9 cellular contexts compared by ENCODE assay signal in the genomic region with DNA sequence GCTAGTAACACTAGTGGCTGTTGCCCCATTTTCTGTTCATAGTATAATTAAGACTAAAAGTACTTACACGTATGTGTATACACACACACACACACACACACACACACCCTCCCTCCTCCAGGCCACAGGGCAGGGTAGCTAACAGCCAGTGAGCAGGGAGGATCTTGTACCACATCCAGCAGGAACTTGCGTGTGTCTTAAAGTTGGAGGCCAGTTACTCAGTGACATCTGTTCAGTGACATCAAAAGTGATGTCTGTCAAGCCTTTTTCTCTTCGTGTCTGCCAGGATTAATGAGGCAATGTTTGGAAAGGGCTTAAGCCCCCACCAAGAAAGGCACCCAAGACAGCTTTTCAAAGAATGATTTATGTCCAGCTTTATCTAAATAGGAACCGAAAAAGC.
A peak's percentile ranks its signal among the peaks of the same experiment; 100 is the strongest.
DNase-seq lines count a peak whose midpoint lies in the region; ATAC-seq and TF ChIP-seq lines count a peak whose summit lies in the region.
"Had no signal": no experiment of that assay in that cellular context is flagged by ENCODE, and none has a peak within 500 bp of the region (broad histone marks: within the 10 kb centered on the region; RNA-seq: fewer than 3 reads in every experiment).

No MANE protein-coding gene starts in this region.

- ATAC-seq in HG03097 (IDR thresholded peaks at IDR 0.05; ENCODE audit: low FRiP score, unreplicated experiment) = no peak

- H3K27ac ChIP-seq in WERI-Rb-1 (peak overlapping the region; percentile 62), subcutaneous abdominal adipose tissue (ENCODE audit: low read depth, low read length) (peak overlapping the region; percentile 87)

- H3K27me3 ChIP-seq in WERI-Rb-1 (ENCODE audit: insufficient read depth, low read depth, severe bottlenecking) = peaks cover 79% of the 10 kb centered on the region
- no peaks in the 10 kb centered on the region for H3K27me3 ChIP-seq in subcutaneous abdominal adipose tissue (ENCODE audit: control insufficient read depth in 5 of 5, insufficient read depth in 4 of 5, low read length in 5 of 5)
- H3K27me3 ChIP-seq: BE2C had no signal

- DNase-seq in NCI-H1092 treated with DMSO at 0.1 percent for 48 hours (lab: John Stamatoyannopoulos, UW) = peak; percentile 12
- DNase-seq in NCI-H1092 (lab: John Stamatoyannopoulos, UW) = no peak
- peak; percentile 78 for DNase-seq in WERI-Rb-1
- peak; percentile 84 for DNase-seq in hepatic stellate cell (ENCODE audit: low spot score)
- DNase-seq in HK-2 (ENCODE audit: unreplicated experiment) = no peak
- no peak for DNase-seq in ecto neural progenitor cell (ENCODE audit: low spot score)
- DNase-seq: BE2C had no signal

- H3K9me3 ChIP-seq in WERI-Rb-1 (ENCODE audit: severe bottlenecking) (peaks cover 6% of the 10 kb centered on the region), subcutaneous abdominal adipose tissue (ENCODE audit: control insufficient read depth in 5 of 5, low read length in 5 of 5) (no peaks in the 10 kb centered on the region)
- H3K9me3 ChIP-seq: BE2C had no signal

- no peak for TF ChIP-seq CTCF in WERI-Rb-1 (IDR thresholded peaks at IDR 0.05; ENCODE audit: low read depth, low read length)

- H3K4me1 ChIP-seq in subcutaneous abdominal adipose tissue (ENCODE audit: control insufficient read depth in 5 of 5, insufficient read depth in 5 of 5, low read length in 5 of 5) = peaks cover 4 to 26% (median 20%) of the 10 kb centered on the region in 5 donors
- H3K4me1 ChIP-seq: BE2C had no signal

- H3K9ac ChIP-seq in subcutaneous abdominal adipose tissue (ENCODE audit: low read length in 5 of 5) = peak overlapping the region in 3 of 5 donors; percentile 60 to 71 (median 65)

- H3K4me3 ChIP-seq in WERI-Rb-1 (ENCODE audit: low read depth, low read length) = peak overlapping the region; percentile 14
- peak overlapping the region in 4 of 5 donors; percentile 48 to 65 (median 57) for H3K4me3 ChIP-seq in subcutaneous abdominal adipose tissue (ENCODE audit: low read depth in 1 of 5, low read length in 5 of 5)

- H3K36me3 ChIP-seq in WERI-Rb-1 = no peaks in the 10 kb centered on the region
- H3K36me3 ChIP-seq in subcutaneous abdominal adipose tissue (ENCODE audit: control insufficient read depth in 5 of 5, insufficient read depth in 5 of 5, low read length in 5 of 5) = no peaks in the 10 kb centered on the region
- H3K36me3 ChIP-seq: BE2C had no signal

Comparison
In these comparisons a context has a peak if more than half of its experiments do, and no peak if none do; other contexts are left out.
1. DNase-seq: peak in NCI-H1092 treated with DMSO at 0.1 percent for 48 hours (single experiment), WERI-Rb-1 (single experiment) and hepatic stellate cell (single experiment); none in NCI-H1092 (single experiment), HK-2 (single experiment) and ecto neural progenitor cell (single experiment).